8 cellular contexts compared by ENCODE assay signal in genomic region chr10:46635364-46635959, GRCh38. TPM values are rescaled to one million over a fixed set of nuclear protein-coding genes. Genes with fewer than 3 reads are reported as not detected.
DNase-seq lines count a peak whose midpoint lies in the region; ATAC-seq and TF ChIP-seq lines count a peak whose summit lies in the region.
"Not testable (repeated sequence)": the region's sequence is repeated elsewhere in the genome, so short reads cannot be mapped to it uniquely, and the experiment has no call there.

No MANE protein-coding gene starts in this region.

- POLR2A ChIA-PET in BJ (lab: Charles Lee); activated CD8-positive, alpha-beta T cell treated with anti-CD3 and anti-CD28 coated beads, Interleukin-2, amount 10 ng/mL, durations not matched to agents 7 days and 5 days (lab: Charles Lee): not testable (repeated sequence)

- H3K4me1 Mint-ChIP-seq in activated CD8-positive, alpha-beta T cell treated with anti-CD3 and anti-CD28 coated beads, Interleukin-2, amount 10 ng/mL, durations not matched to agents 7 days and 5 days (ENCODE audit: low read depth) = not testable (repeated sequence)

- CTCF ChIA-PET in BJ (lab: Yijun Ruan, JAX); activated CD8-positive, alpha-beta T cell treated with anti-CD3 and anti-CD28 coated beads, Interleukin-2, amount 10 ng/mL, durations not matched to agents 7 days and 5 days (lab: Charles Lee): not testable (repeated sequence)

- H3K27ac ChIP-seq in coronary artery = not testable (repeated sequence)

- ATAC-seq in GM19455 (IDR thresholded peaks at IDR 0.05; ENCODE audit: unreplicated experiment) = peak; percentile 64
- peak; percentile 86 for ATAC-seq in HG02852 (IDR thresholded peaks at IDR 0.05; ENCODE audit: unreplicated experiment)
- ATAC-seq in activated CD8-positive, alpha-beta T cell treated with anti-CD3 and anti-CD28 coated beads, Interleukin-2, amount 10 ng/mL, durations not matched to agents 7 days and 5 days = peak; percentile 95
- peak; percentile 69 for ATAC-seq in left lobe of liver
- ATAC-seq in sciatic nerve = peak; percentile 95

- TF ChIP-seq CTCF in BJ (IDR thresholded peaks at IDR 0.05; ENCODE audit: insufficient read depth, low read depth, low read length); LNCaP clone FGC (IDR thresholded peaks at IDR 0.05; ENCODE audit: control insufficient read depth, extremely low read depth, insufficient read depth); coronary artery (IDR thresholded peaks at IDR 0.05): not testable (repeated sequence)

- peak overlapping the region; percentile 19 for H3K4me3 ChIP-seq in BJ (ENCODE audit: low read depth, low read length)
- peak overlapping the region; percentile 35; the same call in 1 of the 2 replicates for H3K4me3 ChIP-seq in LNCaP clone FGC (ENCODE audit: low read depth, low read length)
- peak overlapping the region; percentile 57 for H3K4me3 ChIP-seq in coronary artery

- DNase-seq in BJ (ENCODE audit: low read depth); LNCaP clone FGC (ENCODE audit: low read depth); activated CD8-positive, alpha-beta T cell treated with anti-CD3 and anti-CD28 coated beads, Interleukin-2, amount 10 ng/mL, durations not matched to agents 7 days and 5 days; coronary artery (ENCODE audit: low spot score); left lobe of liver (ENCODE audit: low spot score); sciatic nerve (ENCODE audit: low spot score): not testable (repeated sequence)

- not testable (repeated sequence) for H3K36me3 Mint-ChIP-seq in activated CD8-positive, alpha-beta T cell treated with anti-CD3 and anti-CD28 coated beads, Interleukin-2, amount 10 ng/mL, durations not matched to agents 7 days and 5 days (ENCODE audit: low read depth)

- H3K27ac Mint-ChIP-seq in activated CD8-positive, alpha-beta T cell treated with anti-CD3 and anti-CD28 coated beads, Interleukin-2, amount 10 ng/mL, durations not matched to agents 7 days and 5 days = not testable (repeated sequence)

- intact Hi-C loops in sciatic nerve (cut with DNase I) = not testable (repeated sequence)

- peak overlapping the region; percentile 62 for H3K4me3 Mint-ChIP-seq in activated CD8-positive, alpha-beta T cell treated with anti-CD3 and anti-CD28 coated beads, Interleukin-2, amount 10 ng/mL, durations not matched to agents 7 days and 5 days

- not testable (repeated sequence) for H3K27me3 ChIP-seq in BJ (ENCODE audit: control insufficient read depth, insufficient read depth, low read length)

- H3K36me3 ChIP-seq in BJ (ENCODE audit: control insufficient read depth, insufficient read depth, low read length) = not testable (repeated sequence)

- H3K9me3 Mint-ChIP-seq in activated CD8-positive, alpha-beta T cell treated with anti-CD3 and anti-CD28 coated beads, Interleukin-2, amount 10 ng/mL, durations not matched to agents 7 days and 5 days (ENCODE audit: insufficient read depth) = not testable (repeated sequence)

- H3K27me3 Mint-ChIP-seq in activated CD8-positive, alpha-beta T cell treated with anti-CD3 and anti-CD28 coated beads, Interleukin-2, amount 10 ng/mL, durations not matched to agents 7 days and 5 days (ENCODE audit: low read depth) = not testable (repeated sequence)

RNA-seq across cellular contexts. Expression of gene SYT15, which starts 56.5 kb away (rescaled TPM):
- 0.92 and 2.3 TPM in 2 replicates for polyA plus RNA-seq in BJ (2011; rRNA removed)
- polyA minus RNA-seq in BJ (2011; rRNA and poly(A)+ RNA removed) = 1.1 and 1.7 TPM in 2 replicates
- total RNA-seq in activated CD8-positive, alpha-beta T cell treated with anti-CD3 and anti-CD28 coated beads, Interleukin-2, amount 10 ng/mL, durations not matched to agents 7 days and 5 days = 1 to 10 TPM in 1 of 2 experiments, under 1 TPM in 1; 0.55 to 1.0 TPM
- 0.65 TPM for total RNA-seq in left lobe of liver
- 17.1 TPM for total RNA-seq in sciatic nerve
